1 cellular context compared by ENCODE assay signal in the genomic region with DNA sequence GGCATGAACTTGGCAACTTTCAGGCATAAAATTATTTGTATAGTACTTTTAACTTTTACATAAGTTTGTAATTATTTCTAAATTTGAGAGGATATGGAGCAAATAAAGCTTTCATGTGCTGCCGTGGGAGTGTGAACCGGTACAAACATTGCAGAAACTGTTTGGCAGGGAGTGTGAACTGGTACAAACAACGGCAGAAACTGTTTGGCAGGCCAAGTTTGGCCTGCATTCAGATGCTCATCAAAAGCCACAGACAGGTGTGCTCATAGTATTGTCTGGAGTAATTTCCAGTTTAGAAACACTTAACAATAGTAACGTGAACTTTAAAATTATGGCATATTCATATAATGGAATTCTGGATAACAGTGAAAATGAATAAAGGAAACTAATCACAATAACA.
TF ChIP-seq lines count a peak whose summit lies in the region.

No MANE protein-coding gene starts in this region.

TF ChIP-seq in HepG2, 621 proteins besides CTCF, POLR2A, EP300 and RAD21 (continued from another document):
- TF ChIP-seq MTF2 (CRISPR knock-in tag; IDR thresholded peaks at IDR 0.05; ENCODE audit: borderline replicate concordance) (no peak), ZNF343 (CRISPR knock-in tag; IDR thresholded peaks at IDR 0.05) (no peak), MIER3 (CRISPR knock-in tag; IDR thresholded peaks at IDR 0.05; ENCODE audit: borderline replicate concordance) (no peak), ZNF543 (CRISPR knock-in tag; IDR thresholded peaks at IDR 0.05) (no peak), ZNF30 (CRISPR knock-in tag; IDR thresholded peaks at IDR 0.05) (no peak)
- TF ChIP-seq, protein P1, sequence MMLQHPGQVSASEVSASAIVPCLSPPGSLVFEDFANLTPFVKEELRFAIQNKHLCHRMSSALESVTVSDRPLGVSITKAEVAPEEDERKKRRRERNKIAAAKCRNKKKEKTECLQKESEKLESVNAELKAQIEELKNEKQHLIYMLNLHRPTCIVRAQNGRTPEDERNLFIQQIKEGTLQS (CRISPR knock-in tag; IDR thresholded peaks at IDR 0.05), result no peak
- TF ChIP-seq, protein P2, sequence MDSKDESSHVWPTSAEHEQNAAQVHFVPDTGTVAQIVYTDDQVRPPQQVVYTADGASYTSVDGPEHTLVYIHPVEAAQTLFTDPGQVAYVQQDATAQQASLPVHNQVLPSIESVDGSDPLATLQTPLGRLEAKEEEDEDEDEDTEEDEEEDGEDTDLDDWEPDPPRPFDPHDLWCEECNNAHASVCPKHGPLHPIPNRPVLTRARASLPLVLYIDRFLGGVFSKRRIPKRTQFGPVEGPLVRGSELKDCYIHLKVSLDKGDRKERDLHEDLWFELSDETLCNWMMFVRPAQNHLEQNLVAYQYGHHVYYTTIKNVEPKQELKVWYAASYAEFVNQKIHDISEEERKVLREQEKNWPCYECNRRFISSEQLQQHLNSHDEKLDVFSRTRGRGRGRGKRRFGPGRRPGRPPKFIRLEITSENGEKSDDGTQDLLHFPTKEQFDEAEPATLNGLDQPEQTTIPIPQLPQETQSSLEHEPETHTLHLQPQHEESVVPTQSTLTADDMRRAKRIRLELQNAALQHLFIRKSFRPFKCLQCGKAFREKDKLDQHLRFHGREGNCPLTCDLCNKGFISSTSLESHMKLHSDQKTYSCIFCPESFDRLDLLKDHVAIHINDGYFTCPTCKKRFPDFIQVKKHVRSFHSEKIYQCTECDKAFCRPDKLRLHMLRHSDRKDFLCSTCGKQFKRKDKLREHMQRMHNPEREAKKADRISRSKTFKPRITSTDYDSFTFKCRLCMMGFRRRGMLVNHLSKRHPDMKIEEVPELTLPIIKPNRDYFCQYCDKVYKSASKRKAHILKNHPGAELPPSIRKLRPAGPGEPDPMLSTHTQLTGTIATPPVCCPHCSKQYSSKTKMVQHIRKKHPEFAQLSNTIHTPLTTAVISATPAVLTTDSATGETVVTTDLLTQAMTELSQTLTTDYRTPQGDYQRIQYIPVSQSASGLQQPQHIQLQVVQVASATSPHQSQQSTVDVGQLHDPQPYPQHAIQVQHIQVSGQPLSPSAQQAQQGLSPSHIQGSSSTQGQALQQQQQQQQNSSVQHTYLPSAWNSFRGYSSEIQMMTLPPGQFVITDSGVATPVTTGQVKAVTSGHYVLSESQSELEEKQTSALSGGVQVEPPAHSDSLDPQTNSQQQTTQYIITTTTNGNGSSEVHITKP (CRISPR knock-in tag; IDR thresholded peaks at IDR 0.05; ENCODE audit: low read depth), result no peak
- TF ChIP-seq, protein P3, sequence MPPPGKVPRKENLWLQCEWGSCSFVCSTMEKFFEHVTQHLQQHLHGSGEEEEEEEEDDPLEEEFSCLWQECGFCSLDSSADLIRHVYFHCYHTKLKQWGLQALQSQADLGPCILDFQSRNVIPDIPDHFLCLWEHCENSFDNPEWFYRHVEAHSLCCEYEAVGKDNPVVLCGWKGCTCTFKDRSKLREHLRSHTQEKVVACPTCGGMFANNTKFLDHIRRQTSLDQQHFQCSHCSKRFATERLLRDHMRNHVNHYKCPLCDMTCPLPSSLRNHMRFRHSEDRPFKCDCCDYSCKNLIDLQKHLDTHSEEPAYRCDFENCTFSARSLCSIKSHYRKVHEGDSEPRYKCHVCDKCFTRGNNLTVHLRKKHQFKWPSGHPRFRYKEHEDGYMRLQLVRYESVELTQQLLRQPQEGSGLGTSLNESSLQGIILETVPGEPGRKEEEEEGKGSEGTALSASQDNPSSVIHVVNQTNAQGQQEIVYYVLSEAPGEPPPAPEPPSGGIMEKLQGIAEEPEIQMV (CRISPR knock-in tag; IDR thresholded peaks at IDR 0.05; ENCODE audit: low read depth), result no peak
